2 cellular contexts compared by ENCODE assay signal in the genomic region with DNA sequence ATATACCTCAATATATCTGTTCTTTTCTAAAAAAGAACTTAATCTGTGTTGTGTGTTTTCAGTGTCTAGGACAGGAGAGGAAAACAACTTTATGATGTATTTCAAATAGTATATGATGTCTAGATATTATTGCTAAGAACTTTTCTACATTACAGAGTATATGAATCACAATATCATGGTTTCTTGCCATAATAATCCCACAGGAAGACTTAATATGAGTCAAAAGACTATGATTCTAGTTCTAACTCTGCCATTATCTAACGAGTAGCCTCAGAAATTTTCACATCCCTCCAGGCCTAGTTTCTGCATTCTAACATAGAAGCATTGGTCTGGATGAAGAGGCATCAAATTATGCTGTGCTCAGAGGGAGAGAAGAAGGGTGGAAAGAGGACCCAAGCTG.
TF ChIP-seq lines count a peak whose summit lies in the region.

No MANE protein-coding gene starts in this region.

TF ChIP-seq in SK-N-SH, 30 proteins besides CTCF, POLR2A, EP300 and RAD21 (continued from another document):
- TF ChIP-seq, protein P1, sequence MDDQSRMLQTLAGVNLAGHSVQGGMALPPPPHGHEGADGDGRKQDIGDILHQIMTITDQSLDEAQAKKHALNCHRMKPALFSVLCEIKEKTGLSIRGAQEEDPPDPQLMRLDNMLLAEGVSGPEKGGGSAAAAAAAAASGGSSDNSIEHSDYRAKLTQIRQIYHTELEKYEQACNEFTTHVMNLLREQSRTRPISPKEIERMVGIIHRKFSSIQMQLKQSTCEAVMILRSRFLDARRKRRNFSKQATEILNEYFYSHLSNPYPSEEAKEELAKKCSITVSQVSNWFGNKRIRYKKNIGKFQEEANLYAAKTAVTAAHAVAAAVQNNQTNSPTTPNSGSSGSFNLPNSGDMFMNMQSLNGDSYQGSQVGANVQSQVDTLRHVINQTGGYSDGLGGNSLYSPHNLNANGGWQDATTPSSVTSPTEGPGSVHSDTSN (IDR thresholded peaks at IDR 0.05), result no peak
- TF ChIP-seq POLR2AphosphoS5 (IDR thresholded peaks at IDR 0.05; ENCODE audit: low read depth, low read length), result no peak

TF ChIP-seq in SK-N-SH treated with all-trans-retinoic acid at 6 μM for 48 hours, 23 proteins besides CTCF, POLR2A, EP300 and RAD21 (continued from another document):
- TF ChIP-seq, protein P2, sequence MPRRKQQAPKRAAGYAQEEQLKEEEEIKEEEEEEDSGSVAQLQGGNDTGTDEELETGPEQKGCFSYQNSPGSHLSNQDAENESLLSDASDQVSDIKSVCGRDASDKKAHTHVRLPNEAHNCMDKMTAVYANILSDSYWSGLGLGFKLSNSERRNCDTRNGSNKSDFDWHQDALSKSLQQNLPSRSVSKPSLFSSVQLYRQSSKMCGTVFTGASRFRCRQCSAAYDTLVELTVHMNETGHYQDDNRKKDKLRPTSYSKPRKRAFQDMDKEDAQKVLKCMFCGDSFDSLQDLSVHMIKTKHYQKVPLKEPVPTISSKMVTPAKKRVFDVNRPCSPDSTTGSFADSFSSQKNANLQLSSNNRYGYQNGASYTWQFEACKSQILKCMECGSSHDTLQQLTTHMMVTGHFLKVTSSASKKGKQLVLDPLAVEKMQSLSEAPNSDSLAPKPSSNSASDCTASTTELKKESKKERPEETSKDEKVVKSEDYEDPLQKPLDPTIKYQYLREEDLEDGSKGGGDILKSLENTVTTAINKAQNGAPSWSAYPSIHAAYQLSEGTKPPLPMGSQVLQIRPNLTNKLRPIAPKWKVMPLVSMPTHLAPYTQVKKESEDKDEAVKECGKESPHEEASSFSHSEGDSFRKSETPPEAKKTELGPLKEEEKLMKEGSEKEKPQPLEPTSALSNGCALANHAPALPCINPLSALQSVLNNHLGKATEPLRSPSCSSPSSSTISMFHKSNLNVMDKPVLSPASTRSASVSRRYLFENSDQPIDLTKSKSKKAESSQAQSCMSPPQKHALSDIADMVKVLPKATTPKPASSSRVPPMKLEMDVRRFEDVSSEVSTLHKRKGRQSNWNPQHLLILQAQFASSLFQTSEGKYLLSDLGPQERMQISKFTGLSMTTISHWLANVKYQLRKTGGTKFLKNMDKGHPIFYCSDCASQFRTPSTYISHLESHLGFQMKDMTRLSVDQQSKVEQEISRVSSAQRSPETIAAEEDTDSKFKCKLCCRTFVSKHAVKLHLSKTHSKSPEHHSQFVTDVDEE (CRISPR knock-in tag; IDR thresholded peaks at IDR 0.05), result no peak
- TF ChIP-seq OSR1 (CRISPR knock-in tag; IDR thresholded peaks at IDR 0.05), result no peak
- TF ChIP-seq, protein P3, sequence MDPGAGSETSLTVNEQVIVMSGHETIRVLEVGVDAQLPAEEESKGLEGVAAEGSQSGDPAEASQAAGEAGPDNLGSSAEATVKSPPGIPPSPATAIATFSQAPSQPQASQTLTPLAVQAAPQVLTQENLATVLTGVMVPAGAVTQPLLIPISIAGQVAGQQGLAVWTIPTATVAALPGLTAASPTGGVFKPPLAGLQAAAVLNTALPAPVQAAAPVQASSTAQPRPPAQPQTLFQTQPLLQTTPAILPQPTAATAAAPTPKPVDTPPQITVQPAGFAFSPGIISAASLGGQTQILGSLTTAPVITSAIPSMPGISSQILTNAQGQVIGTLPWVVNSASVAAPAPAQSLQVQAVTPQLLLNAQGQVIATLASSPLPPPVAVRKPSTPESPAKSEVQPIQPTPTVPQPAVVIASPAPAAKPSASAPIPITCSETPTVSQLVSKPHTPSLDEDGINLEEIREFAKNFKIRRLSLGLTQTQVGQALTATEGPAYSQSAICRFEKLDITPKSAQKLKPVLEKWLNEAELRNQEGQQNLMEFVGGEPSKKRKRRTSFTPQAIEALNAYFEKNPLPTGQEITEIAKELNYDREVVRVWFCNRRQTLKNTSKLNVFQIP (CRISPR knock-in tag; IDR thresholded peaks at IDR 0.05; ENCODE audit: borderline replicate concordance, low read depth), result no peak
- TF ChIP-seq SNAI2 (CRISPR knock-in tag; IDR thresholded peaks at IDR 0.05), result no peak
- TF ChIP-seq BACH2 (CRISPR knock-in tag; IDR thresholded peaks at IDR 0.05; ENCODE audit: borderline replicate concordance), result no peak
- no peak for TF ChIP-seq ZFP30 (CRISPR knock-in tag; IDR thresholded peaks at IDR 0.05)
- no peak for TF ChIP-seq ZNF565 (CRISPR knock-in tag; conservative IDR thresholded peaks at IDR 0.05; ENCODE audit: low read depth)
- TF ChIP-seq GLIS3 (CRISPR knock-in tag; IDR thresholded peaks at IDR 0.05), result no peak
- TF ChIP-seq CSDC2 (CRISPR knock-in tag; IDR thresholded peaks at IDR 0.05), result no peak
- TF ChIP-seq, protein P4, sequence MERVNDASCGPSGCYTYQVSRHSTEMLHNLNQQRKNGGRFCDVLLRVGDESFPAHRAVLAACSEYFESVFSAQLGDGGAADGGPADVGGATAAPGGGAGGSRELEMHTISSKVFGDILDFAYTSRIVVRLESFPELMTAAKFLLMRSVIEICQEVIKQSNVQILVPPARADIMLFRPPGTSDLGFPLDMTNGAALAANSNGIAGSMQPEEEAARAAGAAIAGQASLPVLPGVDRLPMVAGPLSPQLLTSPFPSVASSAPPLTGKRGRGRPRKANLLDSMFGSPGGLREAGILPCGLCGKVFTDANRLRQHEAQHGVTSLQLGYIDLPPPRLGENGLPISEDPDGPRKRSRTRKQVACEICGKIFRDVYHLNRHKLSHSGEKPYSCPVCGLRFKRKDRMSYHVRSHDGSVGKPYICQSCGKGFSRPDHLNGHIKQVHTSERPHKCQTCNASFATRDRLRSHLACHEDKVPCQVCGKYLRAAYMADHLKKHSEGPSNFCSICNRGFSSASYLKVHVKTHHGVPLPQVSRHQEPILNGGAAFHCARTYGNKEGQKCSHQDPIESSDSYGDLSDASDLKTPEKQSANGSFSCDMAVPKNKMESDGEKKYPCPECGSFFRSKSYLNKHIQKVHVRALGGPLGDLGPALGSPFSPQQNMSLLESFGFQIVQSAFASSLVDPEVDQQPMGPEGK (CRISPR knock-in tag; IDR thresholded peaks at IDR 0.05; ENCODE audit: borderline replicate concordance), result no peak
- TF ChIP-seq, protein P5, sequence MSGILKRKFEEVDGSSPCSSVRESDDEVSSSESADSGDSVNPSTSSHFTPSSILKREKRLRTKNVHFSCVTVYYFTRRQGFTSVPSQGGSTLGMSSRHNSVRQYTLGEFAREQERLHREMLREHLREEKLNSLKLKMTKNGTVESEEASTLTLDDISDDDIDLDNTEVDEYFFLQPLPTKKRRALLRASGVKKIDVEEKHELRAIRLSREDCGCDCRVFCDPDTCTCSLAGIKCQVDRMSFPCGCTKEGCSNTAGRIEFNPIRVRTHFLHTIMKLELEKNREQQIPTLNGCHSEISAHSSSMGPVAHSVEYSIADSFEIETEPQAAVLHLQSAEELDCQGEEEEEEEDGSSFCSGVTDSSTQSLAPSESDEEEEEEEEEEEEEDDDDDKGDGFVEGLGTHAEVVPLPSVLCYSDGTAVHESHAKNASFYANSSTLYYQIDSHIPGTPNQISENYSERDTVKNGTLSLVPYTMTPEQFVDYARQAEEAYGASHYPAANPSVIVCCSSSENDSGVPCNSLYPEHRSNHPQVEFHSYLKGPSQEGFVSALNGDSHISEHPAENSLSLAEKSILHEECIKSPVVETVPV (CRISPR knock-in tag; IDR thresholded peaks at IDR 0.05), result no peak
- no peak for TF ChIP-seq ZFP3 (CRISPR knock-in tag; IDR thresholded peaks at IDR 0.05)
- TF ChIP-seq TOX (CRISPR knock-in tag; IDR thresholded peaks at IDR 0.05; ENCODE audit: borderline replicate concordance), result no peak
- TF ChIP-seq ARNTL (CRISPR knock-in tag; IDR thresholded peaks at IDR 0.05; ENCODE audit: borderline replicate concordance, low read depth), result no peak
- no peak for TF ChIP-seq RARB (CRISPR knock-in tag; IDR thresholded peaks at IDR 0.05)
